In the genomic region with DNA sequence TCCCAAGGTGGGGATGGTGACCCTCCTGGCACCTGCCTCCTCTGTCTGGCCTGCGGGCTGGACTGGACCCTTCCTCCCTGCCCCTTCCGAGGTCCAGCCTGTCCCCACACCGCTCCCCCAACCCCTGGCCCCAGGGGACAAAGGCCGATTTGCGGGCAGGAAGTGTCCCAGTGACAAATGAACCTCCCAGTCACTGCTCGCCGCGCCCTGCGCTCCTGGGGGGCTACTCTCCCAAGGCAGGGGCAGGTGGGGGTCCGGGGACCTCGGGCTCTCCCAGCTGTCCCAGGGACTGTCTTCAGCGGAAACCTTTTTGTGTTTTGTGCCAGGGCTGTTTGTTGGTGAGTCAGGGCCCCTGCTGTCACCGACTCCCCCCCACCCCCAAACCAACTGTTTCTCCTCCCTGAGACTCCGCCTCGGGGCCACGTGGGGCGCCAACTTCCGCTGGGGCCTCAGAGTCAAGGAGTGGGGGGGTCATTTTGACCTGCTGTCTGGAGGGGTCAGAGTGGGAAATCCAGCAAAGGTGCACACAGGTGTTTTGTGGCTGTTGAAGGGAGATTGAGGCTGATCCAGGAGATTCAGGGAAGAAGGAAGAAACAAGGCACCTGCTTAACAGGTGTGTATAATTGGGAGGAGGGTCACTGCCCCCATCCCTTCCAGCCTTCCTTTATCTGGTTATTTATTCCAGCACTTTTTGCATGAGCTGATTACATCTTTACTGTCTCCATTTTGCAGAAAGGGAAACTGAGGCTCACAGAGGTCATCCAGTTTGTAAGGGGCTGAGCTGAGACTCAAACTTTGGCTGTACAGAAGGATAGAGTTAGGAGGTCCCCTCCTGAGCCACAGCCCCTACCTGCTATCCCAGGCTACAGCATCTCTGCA, we compare ENCODE assay signal across 8 cellular contexts. TPM values are rescaled to one million over a fixed set of nuclear protein-coding genes. Genes with fewer than 3 reads are reported as not detected.
DNase-seq lines count a peak whose midpoint lies in the region; ATAC-seq, FAIRE-seq and TF ChIP-seq lines count a peak whose summit lies in the region.

No MANE protein-coding gene starts in this region.

- H3K9me3 ChIP-seq in pancreas = no peaks in the 10 kb centered on the region
- H3K9me3 ChIP-seq in upper lobe of right lung = no peaks in the 10 kb centered on the region

- H3K27ac ChIP-seq in pancreas (peak overlapping the region; percentile 79 to 88 (median 82)), upper lobe of right lung (peak overlapping the region; percentile 76)

- H3K27me3 ChIP-seq in pancreas = no peaks in the 10 kb centered on the region
- no peaks in the 10 kb centered on the region for H3K27me3 ChIP-seq in upper lobe of right lung

- ATAC-seq in HG02588 (IDR thresholded peaks at IDR 0.05; ENCODE audit: unreplicated experiment) (peak; percentile 34), pancreas (peak; percentile 60 to 75 (median 72)), upper lobe of right lung (peak; percentile 77), HG03520 (IDR thresholded peaks at IDR 0.05; ENCODE audit: unreplicated experiment) (no peak)

- 0 to 4% methylated on average over 18 of the region's 18 CpGs for WGBS in pancreas, 2 donors

- FAIRE-seq in pancreas (lab: Jason Lieb, UNC) = no peak

- DNase-seq in D341Med (ENCODE audit: low spot score) = peak; percentile 47
- DNase-seq in RPMI8226 = peak; percentile 78
- DNase-seq in activated effector memory CD4-positive, alpha-beta T cell treated with anti-CD3 and anti-CD28 coated beads, Interleukin-2, amount 50 U/mL, for 16 hours = peak; percentile 87
- DNase-seq in glomerular visceral epithelial cell (ENCODE audit: extremely low spot score) = peak; percentile 62
- peak in 5 of 6 donors; percentile 66 to 81 (median 68) for DNase-seq in pancreas
- peak; percentile 82 for DNase-seq in upper lobe of right lung

- H3K4me3 ChIP-seq in pancreas = peak overlapping the region; percentile 87 to 97 (median 90)
- H3K4me3 ChIP-seq in upper lobe of right lung = peak overlapping the region; percentile 93

- no peaks in the 10 kb centered on the region for H3K36me3 ChIP-seq in pancreas
- H3K36me3 ChIP-seq in upper lobe of right lung = peaks cover 7% of the 10 kb centered on the region

- intact Hi-C loops in pancreas (cut with DNase I) (no loop called here), upper lobe of right lung (cut with DNase I) (no loop called here)

- TF ChIP-seq CTCF in pancreas (IDR thresholded peaks at IDR 0.05) = no peak
- TF ChIP-seq CTCF in upper lobe of right lung (IDR thresholded peaks at IDR 0.05) = peak; percentile 16

- H3K4me1 ChIP-seq in pancreas (peaks cover 0 to 6% (median 0%) of the 10 kb centered on the region in 3 donors), upper lobe of right lung (peaks cover 15% of the 10 kb centered on the region)

RNA-seq across cellular contexts. Expression of a gene that starts 0.8 kb away (rescaled TPM):
- total RNA-seq in pancreas (10 to 100 TPM; 32.9 to 44.4 (median 37.1) TPM), upper lobe of right lung (40.8 TPM)
- polyA plus RNA-seq in pancreas = 10 to 100 TPM; 10.4 to 20.7 TPM

RNA-seq across cellular contexts. Expression of a gene that starts 18.4 kb away (rescaled TPM):
- total RNA-seq in pancreas (10 to 100 TPM; 16.5 to 39.0 (median 33.4) TPM), upper lobe of right lung (76.9 TPM)
- 10 to 100 TPM; 65.9 to 67.9 TPM for polyA plus RNA-seq in pancreas

RNA-seq across cellular contexts. Expression of a gene that starts 44.7 kb away (rescaled TPM):
- total RNA-seq in pancreas = 100 to 1,000 TPM in 2 of 6 donors, 10 to 100 TPM in 4; 33.3 to 277 (median 43.5) TPM
- 10 to 100 TPM; 28.1 to 57.7 TPM for polyA plus RNA-seq in pancreas
- 105 TPM for total RNA-seq in upper lobe of right lung

RNA-seq across cellular contexts. Expression of a gene that starts 56.2 kb away (rescaled TPM):
- total RNA-seq in pancreas (1 to 10 TPM in 3 of 6 donors, under 1 TPM in 3; 0.14 to 6.1 (median 1.2) TPM), upper lobe of right lung (22.7 TPM)
- 1 to 10 TPM in 1 of 2 donors, under 1 TPM in 1; 0.85 to 1.0 TPM for polyA plus RNA-seq in pancreas

RNA-seq across cellular contexts. Expression of a gene that starts 59.8 kb away (rescaled TPM):
- total RNA-seq in pancreas (100 to 1,000 TPM in 5 of 6 donors, 10 to 100 TPM in 1; 86.8 to 181 (median 137) TPM), upper lobe of right lung (204 TPM)
- 100 to 1,000 TPM; 111 to 128 TPM for polyA plus RNA-seq in pancreas
